In genomic region chr4:83484500-83485431, GRCh38 we compare ENCODE assay signal across 8 cellular contexts. TPM values are rescaled to one million over a fixed set of nuclear protein-coding genes. Genes with fewer than 3 reads are reported as not detected.
DNase-seq lines count a peak whose midpoint lies in the region; ATAC-seq and TF ChIP-seq lines count a peak whose summit lies in the region.

Gene ABRAXAS1 (minus strand): TSS chr4:83485100. CDS start chr4:83485072, 28 bp downstream.

- TF ChIP-seq POLR2A in NB4 (IDR thresholded peaks at IDR 0.05; ENCODE audit: extremely low read depth, insufficient read length) (peak; percentile 73), suprapubic skin (IDR thresholded peaks at IDR 0.05) (peak; percentile 33 to 36)

- peak; percentile 94 for DNase-seq in GM06990 (ENCODE audit: extremely low read depth, insufficient read length)
- DNase-seq in NB4 (ENCODE audit: low read depth), result peak; percentile 96
- DNase-seq in SK-N-DZ (ENCODE audit: low spot score), result peak; percentile 92
- peak; percentile 96 for DNase-seq in activated naive CD4-positive, alpha-beta T cell treated with anti-CD3 and anti-CD28 coated beads, Interleukin-2, amount 50 U/mL, for 16 hours
- peak; percentile 96 for DNase-seq in globus pallidus (ENCODE audit: low spot score)
- DNase-seq in occipital lobe (lab: John Stamatoyannopoulos, UW), result peak; percentile 95
- peak; percentile 95 for DNase-seq in suprapubic skin (ENCODE audit: low spot score in 2 of 2)

- no peaks in the 10 kb centered on the region for H3K27me3 ChIP-seq in GM06990 (replicated peaks; ENCODE audit: control insufficient read depth, insufficient read depth, low read length)
- no peaks in the 10 kb centered on the region for H3K27me3 ChIP-seq in suprapubic skin

- no peaks in the 10 kb centered on the region for H3K9me3 ChIP-seq in suprapubic skin

- TF ChIP-seq CTCF in GM06990 (IDR thresholded peaks at IDR 0.05; ENCODE audit: insufficient read depth, low read length, poor library complexity, severe bottlenecking), result no peak
- no peak for TF ChIP-seq CTCF in NB4 (IDR thresholded peaks at IDR 0.05; ENCODE audit: low read depth, low read length)
- no peak for TF ChIP-seq CTCF in suprapubic skin (IDR thresholded peaks at IDR 0.05)

- H3K27ac ChIP-seq in suprapubic skin, result peak within 1 kb of the TSS; percentile 85

- H3K4me3 ChIP-seq in GM06990 (replicated peaks; ENCODE audit: low read depth, low read length), result peak within 1 kb of the TSS; percentile 77
- H3K4me3 ChIP-seq in NB4 (ENCODE audit: low read depth, low read length), result peak within 1 kb of the TSS; percentile 75
- peak within 1 kb of the TSS; percentile 67 for H3K4me3 ChIP-seq in suprapubic skin

- no peaks in the 10 kb centered on the region for H3K36me3 ChIP-seq in GM06990 (ENCODE audit: control insufficient read depth, insufficient read depth, low read length)
- peaks cover 4% of the 10 kb centered on the region for H3K36me3 ChIP-seq in suprapubic skin

- under 1% methylated on average over 53 of the region's 93 CpGs for WGBS in suprapubic skin

- no peak for TF ChIP-seq EP300 in suprapubic skin (IDR thresholded peaks at IDR 0.05)

- peaks cover 14% of the 10 kb centered on the region for H3K4me1 ChIP-seq in suprapubic skin

- peak; percentile 96 for ATAC-seq in HG02571 (IDR thresholded peaks at IDR 0.05; ENCODE audit: unreplicated experiment)

RNA-seq across cellular contexts. Expression of gene ABRAXAS1, which starts in this region (rescaled TPM):
- polyA plus RNA-seq in SK-N-DZ (2014; cell fraction: cytosol; rRNA removed), result 10.4 and 10.9 TPM in 2 replicates
- polyA plus RNA-seq in SK-N-DZ (2014; cell fraction: nucleus; rRNA removed), result 6.5 and 7.0 TPM in 2 replicates
- total RNA-seq in occipital lobe (7.3 TPM), suprapubic skin (10 to 100 TPM in 2 of 4 donors, 1 to 10 TPM in 2; 6.5 to 11.4 (median 10.3) TPM)

Comparison
In these comparisons a context has a peak if more than half of its experiments do, and no peak if none do; other contexts are left out.
1. Peak in every context shown above with its lines: DNase-seq, ATAC-seq, H3K4me3 ChIP-seq and H3K27ac ChIP-seq.